9 cellular contexts compared by ENCODE assay signal in the genomic region with DNA sequence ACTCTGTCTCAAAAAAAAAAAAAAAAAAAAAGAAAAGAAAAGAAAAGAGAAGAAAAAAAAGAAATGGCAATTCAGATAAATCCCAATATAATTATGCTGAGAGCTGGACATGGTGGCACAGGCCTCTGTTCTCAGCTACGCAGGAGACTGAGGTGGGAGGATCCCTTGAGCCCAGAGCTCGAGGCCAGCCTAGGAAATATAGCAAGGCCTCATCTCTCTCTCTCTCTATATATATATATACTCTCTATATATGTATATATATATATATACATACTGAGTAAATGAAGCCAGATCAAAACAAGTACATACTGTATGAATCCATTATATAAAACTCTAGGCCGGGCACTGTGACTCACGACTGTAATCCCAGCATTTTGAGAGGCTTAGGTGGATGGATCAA. TPM values are rescaled to one million over a fixed set of nuclear protein-coding genes. Genes with fewer than 3 reads are reported as not detected.
"Had no signal": no experiment of that assay in that cellular context is flagged by ENCODE, and none has a peak within 500 bp of the region (broad histone marks: within the 10 kb centered on the region; RNA-seq: fewer than 3 reads in every experiment).

No MANE protein-coding gene starts in this region.

- H3K4me3 ChIP-seq: GM23248, GM23338, HAP-1 had no signal

- H3K4me3 Mint-ChIP-seq: GM23338, H9, HFFc6 had no signal

- H3K9me3 ChIP-seq: HAP-1 had no signal

- H3K27ac Mint-ChIP-seq: GM23338, H9, HFFc6 had no signal

- H2AFZ ChIP-seq: GM23248, GM23338 had no signal

- H3K4me1 ChIP-seq: HAP-1 had no signal

- H3K4me1 Mint-ChIP-seq: GM23338 had no signal

- H3K9ac ChIP-seq: GM23248 had no signal

- H3K27ac ChIP-seq: GM23248 had no signal

- DNase-seq: GM23248, GOT3, H7, H9, HCEC 1CT, HFFc6 had no signal

- H3K9me3 Mint-ChIP-seq: GM23338 had no signal

- H3K36me3 ChIP-seq: HAP-1 had no signal

- H3K4me2 ChIP-seq: GM23338 had no signal

RNA-seq across cellular contexts. Expression of a gene that starts 30.6 kb away (rescaled TPM):
- total RNA-seq: GM23248, H4, HFFc6 had no signal
- polyA plus RNA-seq: GM23248 had no signal
